In the genomic region with DNA sequence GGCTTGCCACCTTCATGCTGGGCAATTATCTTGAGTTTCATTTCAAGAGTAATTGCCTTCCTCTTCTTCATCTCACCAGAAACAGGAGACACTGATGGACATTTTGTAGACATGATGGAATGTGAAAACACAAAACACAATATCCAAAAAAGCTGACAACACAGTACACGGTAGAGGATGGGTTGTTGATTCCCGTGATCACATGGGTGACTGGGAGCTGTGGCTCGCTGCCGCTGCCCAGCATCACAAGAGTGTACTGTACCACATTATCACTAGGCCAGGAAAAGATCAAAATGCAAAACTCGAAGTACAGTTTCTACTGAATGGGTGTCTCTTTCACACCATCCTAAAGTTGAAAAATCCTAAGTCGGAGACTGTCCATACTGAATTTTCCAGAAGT, we compare ENCODE assay signal across 18 cellular contexts. TPM values are rescaled to one million over a fixed set of nuclear protein-coding genes. Genes with fewer than 3 reads are reported as not detected.
DNase-seq lines count a peak whose midpoint lies in the region; ATAC-seq and TF ChIP-seq lines count a peak whose summit lies in the region.
"Had no signal": no experiment of that assay in that cellular context is flagged by ENCODE, and none has a peak within 500 bp of the region (broad histone marks: within the 10 kb centered on the region; RNA-seq: fewer than 3 reads in every experiment).

No MANE protein-coding gene starts in this region.

- H3K4me1 Mint-ChIP-seq in activated naive CD4-positive, alpha-beta T cell treated with anti-CD3 and anti-CD28 coated beads, Interleukin-2, amount 10 ng/mL, durations not matched to agents 7 days and 5 days: peaks cover 43% of the 10 kb centered on the region
- peaks cover 45 to 68% (median 52%) of the 10 kb centered on the region in 4 donors for H3K4me1 Mint-ChIP-seq in CD4-positive, alpha-beta memory T cell
- peaks cover 15% of the 10 kb centered on the region for H3K4me1 Mint-ChIP-seq in chondrocyte (ENCODE audit: low read depth)

- H4K20me1 ChIP-seq in PC-3 (ENCODE audit: low read length): peaks cover 92% of the 10 kb centered on the region

- CTCF ChIA-PET in activated naive CD4-positive, alpha-beta T cell treated with anti-CD3 and anti-CD28 coated beads, Interleukin-2, amount 10 ng/mL, durations not matched to agents 7 days and 5 days (lab: Charles Lee): no interaction called here
- CTCF ChIA-PET in CD4-positive, alpha-beta memory T cell (lab: Charles Lee; ENCODE audit: partially characterized antibody): no interaction called here
- CTCF ChIA-PET in PC-3 (lab: Charles Lee): no interaction called here

- POLR2A ChIA-PET in CD4-positive, alpha-beta memory T cell (lab: Charles Lee; ENCODE audit: partially characterized antibody): interaction anchor here (1.0 kb wide), 1 partner anchor 25 kb away, joined by 3 read pairs; no protein-coding TSS in a partner anchor
- POLR2A ChIA-PET in PC-3 (lab: Charles Lee; ENCODE audit: unreplicated experiment): no interaction called here

- peaks cover 4% of the 10 kb centered on the region for H3F3A ChIP-seq in PC-3 (ENCODE audit: low read length, unreplicated experiment)

- H3K27me3 Mint-ChIP-seq in activated naive CD4-positive, alpha-beta T cell treated with anti-CD3 and anti-CD28 coated beads, Interleukin-2, amount 10 ng/mL, durations not matched to agents 7 days and 5 days: no peaks in the 10 kb centered on the region
- H3K27me3 Mint-ChIP-seq in CD4-positive, alpha-beta memory T cell: no peaks in the 10 kb centered on the region
- H3K27me3 Mint-ChIP-seq in chondrocyte (ENCODE audit: low read depth): no peaks in the 10 kb centered on the region

- H3K9me3 Mint-ChIP-seq in activated naive CD4-positive, alpha-beta T cell treated with anti-CD3 and anti-CD28 coated beads, Interleukin-2, amount 10 ng/mL, durations not matched to agents 7 days and 5 days: no peaks in the 10 kb centered on the region
- peaks cover 0 to 2% (median 0%) of the 10 kb centered on the region in 8 donors for H3K9me3 Mint-ChIP-seq in CD4-positive, alpha-beta memory T cell
- no peaks in the 10 kb centered on the region for H3K9me3 Mint-ChIP-seq in chondrocyte (ENCODE audit: low read depth)
- H3K9me3 Mint-ChIP-seq: H9 had no signal

- no peak for DNase-seq in activated naive CD4-positive, alpha-beta T cell treated with anti-CD3 and anti-CD28 coated beads, Interleukin-2, amount 10 ng/mL, durations not matched to agents 7 days and 5 days
- DNase-seq in activated naive CD4-positive, alpha-beta T cell treated with anti-CD3 and anti-CD28 coated beads, Interleukin-2, amount 50 U/mL, for 16 hours: no peak
- no peak for DNase-seq in CD4-positive, alpha-beta memory T cell
- DNase-seq in PC-3 (no peak), chondrocyte (ENCODE audit: low spot score) (no peak), COLO829 (ENCODE audit: low spot score) (no peak), foreskin melanocyte (no peak)
- DNase-seq: ACHN, DMS79, H9, IMR-90, Kasumi-1, NCI-H1105, NCI-H1694, NCI-H510A treated with DMSO at 0.1 percent for 48 hours, Peyer's patch had no signal

- no peak overlapping the region for H2AFZ ChIP-seq in PC-3 (ENCODE audit: low read length)

- BruUV-seq in PC-3 (replicated peaks; lab: Mats Ljungman, UMichigan): TSS peak; percentile 0

- TF ChIP-seq CTCF in PC-3 (conservative IDR thresholded peaks at IDR 0.05; ENCODE audit: low read depth, low read length) (no peak), chondrocyte (IDR thresholded peaks at IDR 0.05) (no peak)

- no peaks in the 10 kb centered on the region for H3K9me3 ChIP-seq in CD4-positive, alpha-beta memory T cell (ENCODE audit: control insufficient read depth in 1 of 2, low read length in 2 of 2)
- no peaks in the 10 kb centered on the region for H3K9me3 ChIP-seq in PC-3 (ENCODE audit: low read length)
- H3K9me3 ChIP-seq: Peyer's patch had no signal

- peaks cover 100% of the 10 kb centered on the region for H3K79me2 ChIP-seq in PC-3 (ENCODE audit: low read length)

- intact Hi-C loops in CD4-positive, alpha-beta memory T cell (cut with micrococcal nuclease): no loop called here
- intact Hi-C loops in PC-3 (cut with micrococcal nuclease): loop anchor here (10.0 kb wide), 1 partner anchor 335 kb away; no protein-coding TSS in a partner anchor

- H3K27ac ChIP-seq in CD4-positive, alpha-beta memory T cell (ENCODE audit: low read depth, low read length): no peak overlapping the region
- H3K27ac ChIP-seq in PC-3 (ENCODE audit: low read length): no peak overlapping the region
- H3K27ac ChIP-seq: Peyer's patch had no signal

- H3K4me2 ChIP-seq in PC-3 (ENCODE audit: low read length): no peak overlapping the region

- peak overlapping the region; percentile 17 for H3K27ac Mint-ChIP-seq in activated naive CD4-positive, alpha-beta T cell treated with anti-CD3 and anti-CD28 coated beads, Interleukin-2, amount 10 ng/mL, durations not matched to agents 7 days and 5 days
- peak overlapping the region in 5 of 7 donors; percentile 15 to 84 (median 50) for H3K27ac Mint-ChIP-seq in CD4-positive, alpha-beta memory T cell
- peak overlapping the region; percentile 3 for H3K27ac Mint-ChIP-seq in chondrocyte (ENCODE audit: unreplicated experiment)

- H3K36me3 ChIP-seq in CD4-positive, alpha-beta memory T cell (ENCODE audit: insufficient read depth, low read length): peaks cover 29% of the 10 kb centered on the region
- peaks cover 74% of the 10 kb centered on the region for H3K36me3 ChIP-seq in PC-3 (ENCODE audit: low read depth, low read length)

- H3K36me3 Mint-ChIP-seq in activated naive CD4-positive, alpha-beta T cell treated with anti-CD3 and anti-CD28 coated beads, Interleukin-2, amount 10 ng/mL, durations not matched to agents 7 days and 5 days: peaks cover 53% of the 10 kb centered on the region
- peaks cover 30 to 62% of the 10 kb centered on the region in 2 donors for H3K36me3 Mint-ChIP-seq in CD4-positive, alpha-beta memory T cell
- peaks cover 26% of the 10 kb centered on the region for H3K36me3 Mint-ChIP-seq in chondrocyte (ENCODE audit: low read depth)

- no peak overlapping the region for H3K9ac ChIP-seq in PC-3 (ENCODE audit: low read length)

- no peaks in the 10 kb centered on the region for H3K9me2 ChIP-seq in PC-3 (replicated peaks; ENCODE audit: low read length)

- peaks cover 41% of the 10 kb centered on the region for H3K4me1 ChIP-seq in CD4-positive, alpha-beta memory T cell (ENCODE audit: insufficient read depth, low read length)
- H3K4me1 ChIP-seq in PC-3 (ENCODE audit: insufficient read depth, low read length): no peaks in the 10 kb centered on the region

- H3K4me3 Mint-ChIP-seq in activated naive CD4-positive, alpha-beta T cell treated with anti-CD3 and anti-CD28 coated beads, Interleukin-2, amount 10 ng/mL, durations not matched to agents 7 days and 5 days: no peak overlapping the region
- H3K4me3 Mint-ChIP-seq in CD4-positive, alpha-beta memory T cell: peak overlapping the region in 1 of 8 donors; percentile 11
- H3K4me3 Mint-ChIP-seq in chondrocyte (ENCODE audit: unreplicated experiment): no peak overlapping the region
- H3K4me3 Mint-ChIP-seq: H9 had no signal

- H3K4me3 ChIP-seq in CD4-positive, alpha-beta memory T cell (ENCODE audit: low read length in 2 of 2): no peak overlapping the region
- no peak overlapping the region for H3K4me3 ChIP-seq in PC-3 (ENCODE audit: low read length)
- H3K4me3 ChIP-seq: Peyer's patch had no signal

- H3K27me3 ChIP-seq in CD4-positive, alpha-beta memory T cell (ENCODE audit: insufficient read depth, low read length): no peaks in the 10 kb centered on the region
- no peaks in the 10 kb centered on the region for H3K27me3 ChIP-seq in PC-3 (ENCODE audit: low read length)
- H3K27me3 ChIP-seq: Peyer's patch had no signal

- ATAC-seq in PC-3 (no peak), HG02973 (IDR thresholded peaks at IDR 0.05; ENCODE audit: unreplicated experiment) (no peak)
- ATAC-seq: Right ventricle myocardium inferior had no signal

RNA-seq across cellular contexts. Expression of gene PTRH2, which starts 7.4 kb away (rescaled TPM):
- 10 to 100 TPM; 17.3 to 17.8 TPM for total RNA-seq in CD4-positive, alpha-beta memory T cell
- polyA plus RNA-seq in CD4-positive, alpha-beta memory T cell: 10 to 100 TPM; 16.4 to 19.5 TPM
- total RNA-seq in PC-3 (2014; rRNA removed): 69.8 and 82.1 TPM in 2 replicates
- 18.0 to 24.1 TPM (median 20.9 TPM) in 3 replicates for total RNA-seq in chondrocyte

RNA-seq across cellular contexts. Expression of gene VMP1, which starts 7.7 kb away (rescaled TPM):
- 100 to 1,000 TPM; 106 to 113 TPM for total RNA-seq in CD4-positive, alpha-beta memory T cell
- 10 to 100 TPM; 52.9 to 81.3 TPM for polyA plus RNA-seq in CD4-positive, alpha-beta memory T cell
- total RNA-seq in PC-3 (2014; rRNA removed): 237 and 277 TPM in 2 replicates
- total RNA-seq in chondrocyte: 295 to 347 TPM (median 324 TPM) in 3 replicates
